Comparison of ENCODE assay signal across 1 cellular context in genomic region chr2:47078541-47079482, GRCh38.
A peak's percentile ranks its signal among the peaks of the same experiment; 100 is the strongest.
TF ChIP-seq lines count a peak whose summit lies in the region.

No MANE protein-coding gene starts in this region.

TF ChIP-seq in K562, 482 proteins besides CTCF, POLR2A, EP300 and RAD21 (continued from another document and continues in another):
- TF ChIP-seq, protein P1, sequence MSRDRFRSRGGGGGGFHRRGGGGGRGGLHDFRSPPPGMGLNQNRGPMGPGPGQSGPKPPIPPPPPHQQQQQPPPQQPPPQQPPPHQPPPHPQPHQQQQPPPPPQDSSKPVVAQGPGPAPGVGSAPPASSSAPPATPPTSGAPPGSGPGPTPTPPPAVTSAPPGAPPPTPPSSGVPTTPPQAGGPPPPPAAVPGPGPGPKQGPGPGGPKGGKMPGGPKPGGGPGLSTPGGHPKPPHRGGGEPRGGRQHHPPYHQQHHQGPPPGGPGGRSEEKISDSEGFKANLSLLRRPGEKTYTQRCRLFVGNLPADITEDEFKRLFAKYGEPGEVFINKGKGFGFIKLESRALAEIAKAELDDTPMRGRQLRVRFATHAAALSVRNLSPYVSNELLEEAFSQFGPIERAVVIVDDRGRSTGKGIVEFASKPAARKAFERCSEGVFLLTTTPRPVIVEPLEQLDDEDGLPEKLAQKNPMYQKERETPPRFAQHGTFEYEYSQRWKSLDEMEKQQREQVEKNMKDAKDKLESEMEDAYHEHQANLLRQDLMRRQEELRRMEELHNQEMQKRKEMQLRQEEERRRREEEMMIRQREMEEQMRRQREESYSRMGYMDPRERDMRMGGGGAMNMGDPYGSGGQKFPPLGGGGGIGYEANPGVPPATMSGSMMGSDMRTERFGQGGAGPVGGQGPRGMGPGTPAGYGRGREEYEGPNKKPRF (IDR thresholded peaks at IDR 0.05; ENCODE audit: low read depth, low read length) = no peak
- no peak for TF ChIP-seq ZNF318 (IDR thresholded peaks at IDR 0.05; ENCODE audit: borderline replicate concordance in 1 of 2, low read depth in 1 of 2)
- no peak for TF ChIP-seq CXXC5 (CRISPR knock-in tag; IDR thresholded peaks at IDR 0.05)
- no peak for TF ChIP-seq ZFP30 (CRISPR knock-in tag; IDR thresholded peaks at IDR 0.05; ENCODE audit: borderline replicate concordance)
- TF ChIP-seq ZNF695 (CRISPR knock-in tag; IDR thresholded peaks at IDR 0.05) = no peak
- no peak for TF ChIP-seq MTF1 (CRISPR knock-in tag; IDR thresholded peaks at IDR 0.05; ENCODE audit: borderline replicate concordance)
- TF ChIP-seq HNRNPUL1 (IDR thresholded peaks at IDR 0.05; ENCODE audit: low read length) = no peak
- no peak for TF ChIP-seq POLR2G (IDR thresholded peaks at IDR 0.05; ENCODE audit: low read depth, low read length)
- no peak for TF ChIP-seq MYC (IDR thresholded peaks at IDR 0.05; ENCODE audit: low read depth, low read length)
- no peak for TF ChIP-seq MYC (CRISPR knock-in tag; IDR thresholded peaks at IDR 0.05; ENCODE audit: borderline replicate concordance, low read depth)
- TF ChIP-seq, protein P2, sequence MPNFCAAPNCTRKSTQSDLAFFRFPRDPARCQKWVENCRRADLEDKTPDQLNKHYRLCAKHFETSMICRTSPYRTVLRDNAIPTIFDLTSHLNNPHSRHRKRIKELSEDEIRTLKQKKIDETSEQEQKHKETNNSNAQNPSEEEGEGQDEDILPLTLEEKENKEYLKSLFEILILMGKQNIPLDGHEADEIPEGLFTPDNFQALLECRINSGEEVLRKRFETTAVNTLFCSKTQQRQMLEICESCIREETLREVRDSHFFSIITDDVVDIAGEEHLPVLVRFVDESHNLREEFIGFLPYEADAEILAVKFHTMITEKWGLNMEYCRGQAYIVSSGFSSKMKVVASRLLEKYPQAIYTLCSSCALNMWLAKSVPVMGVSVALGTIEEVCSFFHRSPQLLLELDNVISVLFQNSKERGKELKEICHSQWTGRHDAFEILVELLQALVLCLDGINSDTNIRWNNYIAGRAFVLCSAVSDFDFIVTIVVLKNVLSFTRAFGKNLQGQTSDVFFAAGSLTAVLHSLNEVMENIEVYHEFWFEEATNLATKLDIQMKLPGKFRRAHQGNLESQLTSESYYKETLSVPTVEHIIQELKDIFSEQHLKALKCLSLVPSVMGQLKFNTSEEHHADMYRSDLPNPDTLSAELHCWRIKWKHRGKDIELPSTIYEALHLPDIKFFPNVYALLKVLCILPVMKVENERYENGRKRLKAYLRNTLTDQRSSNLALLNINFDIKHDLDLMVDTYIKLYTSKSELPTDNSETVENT (CRISPR knock-in tag; IDR thresholded peaks at IDR 0.05) = no peak
- TF ChIP-seq TAF1 (IDR thresholded peaks at IDR 0.05; ENCODE audit: control insufficient read depth, extremely low read depth, insufficient read depth, low read length, severe bottlenecking) = no peak
- no peak for TF ChIP-seq CHD1 (IDR thresholded peaks at IDR 0.05; ENCODE audit: low read length)
- TF ChIP-seq TBP (optimal IDR thresholded peaks at IDR 0.05; ENCODE audit: low read depth, low read length) = no peak
- TF ChIP-seq ZNF780A (CRISPR knock-in tag; IDR thresholded peaks at IDR 0.05) = no peak
- TF ChIP-seq ZC3H11A (IDR thresholded peaks at IDR 0.05; ENCODE audit: low read depth, low read length) = no peak
- no peak for TF ChIP-seq MCM7 (IDR thresholded peaks at IDR 0.05)
- no peak for TF ChIP-seq ZFP1 (CRISPR knock-in tag; IDR thresholded peaks at IDR 0.05)
- TF ChIP-seq JUN (IDR thresholded peaks at IDR 0.05; ENCODE audit: borderline replicate concordance, low read depth, low read length) = 0 out of 2 replicates have a peak, but pooled peaks have one; percentile 36
- TF ChIP-seq JUN (CRISPR knock-in tag; IDR thresholded peaks at IDR 0.05; ENCODE audit: borderline replicate concordance) = no peak
- peak; percentile 90 for TF ChIP-seq MTA2 (IDR thresholded peaks at IDR 0.05; ENCODE audit: low read depth)
- no peak for TF ChIP-seq ZNF699 (CRISPR knock-in tag; IDR thresholded peaks at IDR 0.05; ENCODE audit: insufficient replicate concordance)
- TF ChIP-seq C11orf30 (IDR thresholded peaks at IDR 0.05; ENCODE audit: low read depth) = no peak
- TF ChIP-seq HDAC6 (IDR thresholded peaks at IDR 0.05; ENCODE audit: low read depth, low read length) = no peak
- TF ChIP-seq ZBTB5 (IDR thresholded peaks at IDR 0.05) = no peak
- TF ChIP-seq, protein P3, sequence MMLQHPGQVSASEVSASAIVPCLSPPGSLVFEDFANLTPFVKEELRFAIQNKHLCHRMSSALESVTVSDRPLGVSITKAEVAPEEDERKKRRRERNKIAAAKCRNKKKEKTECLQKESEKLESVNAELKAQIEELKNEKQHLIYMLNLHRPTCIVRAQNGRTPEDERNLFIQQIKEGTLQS (IDR thresholded peaks at IDR 0.05) = no peak; the same call in 1 of the 2 replicates
- TF ChIP-seq, protein P3 (CRISPR knock-in tag; conservative IDR thresholded peaks at IDR 0.05) = no peak
- no peak for TF ChIP-seq KDM5B (IDR thresholded peaks at IDR 0.05; ENCODE audit: insufficient replicate concordance, low read depth, low read length)
- TF ChIP-seq ETV5 (CRISPR knock-in tag; IDR thresholded peaks at IDR 0.05; ENCODE audit: low read depth) = no peak
- TF ChIP-seq YBX1 (IDR thresholded peaks at IDR 0.05) = no peak
- no peak for TF ChIP-seq ZNF583 (CRISPR knock-in tag; IDR thresholded peaks at IDR 0.05)
- TF ChIP-seq, protein P4, sequence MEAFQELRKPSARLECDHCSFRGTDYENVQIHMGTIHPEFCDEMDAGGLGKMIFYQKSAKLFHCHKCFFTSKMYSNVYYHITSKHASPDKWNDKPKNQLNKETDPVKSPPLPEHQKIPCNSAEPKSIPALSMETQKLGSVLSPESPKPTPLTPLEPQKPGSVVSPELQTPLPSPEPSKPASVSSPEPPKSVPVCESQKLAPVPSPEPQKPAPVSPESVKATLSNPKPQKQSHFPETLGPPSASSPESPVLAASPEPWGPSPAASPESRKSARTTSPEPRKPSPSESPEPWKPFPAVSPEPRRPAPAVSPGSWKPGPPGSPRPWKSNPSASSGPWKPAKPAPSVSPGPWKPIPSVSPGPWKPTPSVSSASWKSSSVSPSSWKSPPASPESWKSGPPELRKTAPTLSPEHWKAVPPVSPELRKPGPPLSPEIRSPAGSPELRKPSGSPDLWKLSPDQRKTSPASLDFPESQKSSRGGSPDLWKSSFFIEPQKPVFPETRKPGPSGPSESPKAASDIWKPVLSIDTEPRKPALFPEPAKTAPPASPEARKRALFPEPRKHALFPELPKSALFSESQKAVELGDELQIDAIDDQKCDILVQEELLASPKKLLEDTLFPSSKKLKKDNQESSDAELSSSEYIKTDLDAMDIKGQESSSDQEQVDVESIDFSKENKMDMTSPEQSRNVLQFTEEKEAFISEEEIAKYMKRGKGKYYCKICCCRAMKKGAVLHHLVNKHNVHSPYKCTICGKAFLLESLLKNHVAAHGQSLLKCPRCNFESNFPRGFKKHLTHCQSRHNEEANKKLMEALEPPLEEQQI (IDR thresholded peaks at IDR 0.05) = peak; percentile 37; the same call in 1 of the 2 replicates
- peak; percentile 96 for TF ChIP-seq CBFA2T3 (IDR thresholded peaks at IDR 0.05)
- TF ChIP-seq CC2D1A (IDR thresholded peaks at IDR 0.05) = peak; percentile 47; the same call in 1 of the 2 replicates
- TF ChIP-seq NCOA1 (IDR thresholded peaks at IDR 0.05; ENCODE audit: low read depth) = peak; percentile 79; the same call in 1 of the 2 replicates
- TF ChIP-seq, protein P5, sequence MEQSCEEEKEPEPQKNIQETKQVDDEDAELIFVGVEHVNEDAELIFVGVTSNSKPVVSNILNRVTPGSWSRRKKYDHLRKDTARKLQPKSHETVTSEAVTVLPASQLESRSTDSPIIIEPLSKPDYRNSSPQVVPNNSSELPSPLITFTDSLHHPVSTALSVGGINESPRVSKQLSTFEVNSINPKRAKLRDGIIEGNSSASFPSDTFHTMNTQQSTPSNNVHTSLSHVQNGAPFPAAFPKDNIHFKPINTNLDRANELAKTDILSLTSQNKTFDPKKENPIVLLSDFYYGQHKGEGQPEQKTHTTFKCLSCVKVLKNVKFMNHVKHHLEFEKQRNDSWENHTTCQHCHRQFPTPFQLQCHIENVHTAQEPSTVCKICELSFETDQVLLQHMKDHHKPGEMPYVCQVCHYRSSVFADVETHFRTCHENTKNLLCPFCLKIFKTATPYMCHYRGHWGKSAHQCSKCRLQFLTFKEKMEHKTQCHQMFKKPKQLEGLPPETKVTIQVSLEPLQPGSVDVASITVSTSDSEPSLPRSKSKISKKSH (CRISPR knock-in tag; IDR thresholded peaks at IDR 0.05) = no peak
- TF ChIP-seq ZNF518B (CRISPR knock-in tag; IDR thresholded peaks at IDR 0.05) = no peak
